ENCODE assay signal across 8 cellular contexts in the genomic region with DNA sequence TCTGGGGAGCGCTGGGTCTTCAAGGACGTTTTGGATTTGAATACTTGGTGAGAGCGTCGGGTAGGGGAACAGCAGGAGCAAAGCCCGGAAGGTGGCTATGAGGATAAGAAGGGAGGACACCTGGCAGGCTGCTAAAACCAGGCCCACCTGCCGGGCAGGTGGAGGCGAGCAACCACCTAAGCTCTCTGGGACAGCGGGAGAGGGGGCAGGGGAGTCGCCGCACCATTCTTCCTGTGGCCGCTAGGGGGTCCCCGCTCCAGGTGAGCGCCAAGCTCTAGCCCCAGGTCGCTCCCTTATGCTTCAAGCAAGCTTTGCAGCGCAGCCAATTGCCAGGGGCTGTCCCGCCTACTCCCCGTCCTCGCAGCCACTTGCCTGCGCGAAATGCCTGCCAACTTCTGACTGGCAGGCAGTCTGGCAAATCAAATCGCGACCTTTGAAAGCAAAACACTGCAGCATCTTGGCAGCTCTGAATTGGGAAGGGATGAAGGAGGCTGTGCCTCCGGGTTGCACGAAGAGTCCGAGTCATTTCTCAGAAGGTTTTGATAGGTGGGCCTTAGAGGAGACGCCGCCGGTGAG. TPM values are rescaled to one million over a fixed set of nuclear protein-coding genes. Genes with fewer than 3 reads are reported as not detected.
DNase-seq lines count a peak whose midpoint lies in the region; ATAC-seq and TF ChIP-seq lines count a peak whose summit lies in the region.

A gene (plus strand): TSS at position 469 of the 576 bp plus-strand sequence. CDS start 3,746 bp downstream, outside the sequence.

- H3K27me3 Mint-ChIP-seq in activated T-cell treated with anti-CD3 and anti-CD28 coated beads, Interleukin-2, amount 50 U/mL, for 24 hours, result no peaks in the 10 kb centered on the region

- peak within 1 kb of the TSS; percentile 94 for H2AFZ ChIP-seq in PC-9

- H3K79me2 ChIP-seq in PC-9 (ENCODE audit: low read depth), result peaks cover 28% of the 10 kb centered on the region

- DNase-seq in DMS53 treated with DMSO at 0.1 percent for 48 hours (lab: John Stamatoyannopoulos, UW; ENCODE audit: unreplicated experiment) (peak; percentile 97), KBM-7 (peak; percentile 98), PC-9 (peak; percentile 95 to 98)
- DNase-seq in activated T-cell treated with anti-CD3 and anti-CD28 coated beads, Interleukin-2, amount 50 U/mL, for 24 hours, result peak; percentile 94
- peak; percentile 95 for DNase-seq in stimulated activated CD8-positive, alpha-beta memory T cell treated with anti-CD3 and anti-CD28 coated beads, Interleukin-7, amount 100 ng/mL, for 24 hours (ENCODE audit: low read depth)

- H3K9me3 ChIP-seq in PC-9 (ENCODE audit: insufficient read depth, low read depth), result no peaks in the 10 kb centered on the region
- no peaks in the 10 kb centered on the region for H3K9me3 ChIP-seq in esophagus (ENCODE audit: control insufficient read depth in 2 of 2, insufficient read depth in 1 of 2, low read depth in 1 of 2, low read length in 1 of 2)
- no peaks in the 10 kb centered on the region for H3K9me3 ChIP-seq in muscle layer of colon (ENCODE audit: low read length)

- peak within 1 kb of the TSS; percentile 95 for H3K27ac Mint-ChIP-seq in activated T-cell treated with anti-CD3 and anti-CD28 coated beads, Interleukin-2, amount 50 U/mL, for 24 hours

- peaks cover 21% of the 10 kb centered on the region; the same call in 1 of the 2 replicates for H3F3A ChIP-seq in PC-9 (ENCODE audit: insufficient read depth, low read depth)

- WGBS in esophagus, 2 donors, result 3 to 4% methylated on average over 25 to 28 of the region's 28 CpGs

- H3K36me3 Mint-ChIP-seq in activated T-cell treated with anti-CD3 and anti-CD28 coated beads, Interleukin-2, amount 50 U/mL, for 24 hours (ENCODE audit: low read depth), result peaks cover 35% of the 10 kb centered on the region

- no TSS peak for BruUV-seq in PC-9 (replicated peaks; lab: Mats Ljungman, UMichigan)

- H3K4me3 Mint-ChIP-seq in activated T-cell treated with anti-CD3 and anti-CD28 coated beads, Interleukin-2, amount 50 U/mL, for 24 hours, result peak within 1 kb of the TSS; percentile 98

- no peaks in the 10 kb centered on the region for H4K20me1 ChIP-seq in PC-9 (ENCODE audit: insufficient read depth)

- H3K4me1 Mint-ChIP-seq in activated T-cell treated with anti-CD3 and anti-CD28 coated beads, Interleukin-2, amount 50 U/mL, for 24 hours (ENCODE audit: low read depth), result peaks cover 68% of the 10 kb centered on the region

- peak within 1 kb of the TSS; percentile 37 for H3K9ac ChIP-seq in muscle layer of colon (ENCODE audit: low read length)

- H3K27ac ChIP-seq in PC-9 (peak within 1 kb of the TSS; percentile 64), esophagus (ENCODE audit: low read depth in 2 of 2, low read length in 1 of 2) (peak within 1 kb of the TSS; percentile 82 to 90), muscle layer of colon (ENCODE audit: low read depth, low read length) (peak within 1 kb of the TSS; percentile 70)

- H3K36me3 ChIP-seq in PC-9 (ENCODE audit: low read depth) (no peaks in the 10 kb centered on the region), esophagus (ENCODE audit: control insufficient read depth in 2 of 2, insufficient read depth in 2 of 2, low read length in 1 of 2) (no peaks in the 10 kb centered on the region), muscle layer of colon (ENCODE audit: insufficient read depth, low read length) (no peaks in the 10 kb centered on the region)

- in situ Hi-C loops in KBM-7 (cut with MboI; ENCODE audit: low pct_unique_long_range_greater_than_20kb, low sequenced_read_pairs), result no loop called here

- no peaks in the 10 kb centered on the region for H3K27me3 ChIP-seq in PC-9 (ENCODE audit: insufficient read depth, low read depth)
- no peaks in the 10 kb centered on the region for H3K27me3 ChIP-seq in esophagus (ENCODE audit: control insufficient read depth in 1 of 2, insufficient read depth in 2 of 2, low read length in 2 of 2)
- H3K27me3 ChIP-seq in muscle layer of colon (ENCODE audit: control insufficient read depth in 1 of 2, insufficient read depth in 2 of 2, low read length in 2 of 2), result no peaks in the 10 kb centered on the region

- POLR2A ChIA-PET in PC-9 (lab: Charles Lee; ENCODE audit: unreplicated experiment), result interaction anchor here (0.5 to 0.7 kb wide), 7 partner anchors 50 to 331 kb away, joined by 3 to 5 read pairs (median 4); no protein-coding TSS in a partner anchor

- peak within 1 kb of the TSS; percentile 63 for H3K4me3 ChIP-seq in PC-9
- H3K4me3 ChIP-seq in esophagus (ENCODE audit: low read depth in 1 of 2, low read length in 2 of 2), result peak within 1 kb of the TSS; percentile 64 to 87
- peak within 1 kb of the TSS; percentile 78 to 98 for H3K4me3 ChIP-seq in muscle layer of colon (ENCODE audit: low read depth in 1 of 2, low read length in 2 of 2)

- H3K9me3 Mint-ChIP-seq in activated T-cell treated with anti-CD3 and anti-CD28 coated beads, Interleukin-2, amount 50 U/mL, for 24 hours, result no peaks in the 10 kb centered on the region

- peak; percentile 94 for ATAC-seq in GM21717 (IDR thresholded peaks at IDR 0.05; ENCODE audit: unreplicated experiment)

- H3K4me2 ChIP-seq in PC-9, result peak within 1 kb of the TSS; percentile 95

- TF ChIP-seq CTCF in PC-9 (conservative IDR thresholded peaks at IDR 0.05), result peak; percentile 67

- CTCF ChIA-PET in PC-9 (lab: Charles Lee), result interaction anchor here (0.6 to 1.5 kb wide), 7 partner anchors 69 to 408 kb away, joined by 3 to 6 read pairs (median 4); no protein-coding TSS in a partner anchor

- intact Hi-C loops in PC-9 (cut with micrococcal nuclease; ENCODE audit: unreplicated experiment), result loop anchor here (1.0 to 10.0 kb wide), 5 partner anchors 87 to 422 kb away; a partner anchor contains a TSS

- no peaks in the 10 kb centered on the region for H3K9me2 ChIP-seq in PC-9 (ENCODE audit: insufficient read depth)

- H3K4me1 ChIP-seq in PC-9 (replicated peaks; ENCODE audit: insufficient read depth) (peaks cover 41% of the 10 kb centered on the region), esophagus (ENCODE audit: control insufficient read depth in 2 of 2, insufficient read depth in 2 of 2, low read length in 1 of 2) (peaks cover 0 to 10% of the 10 kb centered on the region in 2 donors), muscle layer of colon (ENCODE audit: insufficient read depth, low read length) (peaks cover 24% of the 10 kb centered on the region)

RNA-seq across cellular contexts. Expression of the gene that starts here (rescaled TPM):
- 34.7 and 42.0 TPM in 2 replicates for total RNA-seq in PC-9 (2021)
- polyA plus RNA-seq in esophagus, result 10 to 100 TPM; 10.3 to 11.3 TPM

Comparison
In these comparisons a context has a peak if more than half of its experiments do, and no peak if none do; other contexts are left out.
1. Peak in every context shown above with its lines: DNase-seq, ATAC-seq, H3K4me3 ChIP-seq and H3K27ac ChIP-seq.